ENCODE assay signal across 35 cellular contexts in genomic region chr15:47903369-47903768, GRCh38.
"Had no signal": no experiment of that assay in that cellular context is flagged by ENCODE, and none has a peak within 500 bp of the region (broad histone marks: within the 10 kb centered on the region; RNA-seq: fewer than 3 reads in every experiment).

No MANE protein-coding gene starts in this region.

- H3K4me1 ChIP-seq: adrenal gland, body of pancreas, breast epithelium had no signal

- H3K36me3 Mint-ChIP-seq: activated naive CD8-positive, alpha-beta T cell treated with anti-CD3 and anti-CD28 coated beads for 36 hours had no signal

- H3K27ac Mint-ChIP-seq: activated B cell treated with CpG ODN at 0.5 μM for 24 hours; activated CD4-positive, alpha-beta memory T cell treated with anti-CD3 and anti-CD28 coated beads for 36 hours; activated CD4-positive, alpha-beta T cell treated with anti-CD3 and anti-CD28 coated beads, Interleukin-2, amount 10 ng/mL, durations not matched to agents 24 days and 14 days; activated CD8-positive, alpha-beta T cell treated with anti-CD3 and anti-CD28 coated beads for 36 hours; activated naive CD4-positive, alpha-beta T cell treated with anti-CD3 and anti-CD28 coated beads for 36 hours; activated naive CD4-positive, alpha-beta T cell treated with anti-CD3 and anti-CD28 coated beads, Interleukin-2, amount 50 U/mL, for 72 hours; activated naive CD8-positive, alpha-beta T cell treated with anti-CD3 and anti-CD28 coated beads for 36 hours; activated T-cell treated with anti-CD3 and anti-CD28 coated beads, Interleukin-2, amount 50 U/mL, for 72 hours; activated T-helper 1 cell treated with anti-CD3 and anti-CD28 coated beads, Interleukin-12 subunit alpha, Interleukin-12 subunit beta, Interleukin-2, Interleukin-4 antibody, amounts not matched to agents 30 ng/mL and 10 ng/mL and 1 ng/mL, durations not matched to agents 14 hours and 24 hours and 36 hours; activated T-helper 17 cell treated with anti-CD3 and anti-CD28 coated beads, Interleukin-2, amount 50 U/mL, for 72 hours; T-helper 1 cell treated with Interleukin-12 subunit alpha and Interleukin-12 subunit beta and Interleukin-4 antibody, amounts not matched to agents 30 μg/mL and 1 μg/mL, for 36 hours; T-helper 2 cell treated with Interferon-gamma antibody and Interleukin-4, amounts not matched to agents 5 μg/mL and 100 μg/mL, for 36 hours had no signal

- H3K27me3 ChIP-seq: adrenal gland, body of pancreas, brain microvascular endothelial cell, breast epithelium had no signal

- H3K36me3 ChIP-seq: adrenal gland, brain microvascular endothelial cell, breast epithelium had no signal

- DNase-seq: activated B cell treated with CpG ODN at 0.5 μM for 24 hours; activated CD4-positive, alpha-beta memory T cell treated with anti-CD3 and anti-CD28 coated beads for 36 hours; activated CD4-positive, alpha-beta T cell treated with anti-CD3 and anti-CD28 coated beads for 4 hours; activated CD4-positive, alpha-beta T cell treated with anti-CD3 and anti-CD28 coated beads, Interleukin-2, amount 10 ng/mL, durations not matched to agents 24 days and 14 days; activated CD4-positive, alpha-beta T cell treated with anti-CD3 and anti-CD28 coated beads, Interleukin-2, amount 50 U/mL, for 1 hour; activated CD4-positive, alpha-beta T cell treated with anti-CD3 and anti-CD28 coated beads, Interleukin-2, amount 50 U/mL, for 4 hours; activated CD4-positive, CD25-positive, alpha-beta regulatory T cell treated with anti-CD3 and anti-CD28 coated beads, Interleukin-2, amount 50 U/mL, for 72 hours; activated CD8-positive, alpha-beta memory T cell treated with anti-CD3 and anti-CD28 coated beads, Interleukin-2, amount 50 U/mL, for 4 hours; activated CD8-positive, alpha-beta T cell treated with anti-CD3 and anti-CD28 coated beads for 36 hours; activated effector memory CD4-positive, alpha-beta T cell treated with anti-CD3 and anti-CD28 coated beads, Interleukin-2, amount 50 U/mL, for 16 hours; activated gamma-delta T cell treated with Interleukin-2 at 50 U/mL for 16 hours; activated naive CD4-positive, alpha-beta T cell; activated naive CD4-positive, alpha-beta T cell treated with anti-CD3 and anti-CD28 coated beads for 36 hours; activated naive CD4-positive, alpha-beta T cell treated with anti-CD3 and anti-CD28 coated beads, Interleukin-2, amount 50 U/mL, for 16 hours; activated naive CD8-positive, alpha-beta T cell treated with anti-CD3 and anti-CD28 coated beads for 36 hours; activated T-cell treated with anti-CD3 and anti-CD28 coated beads for 4 hours; activated T-cell treated with anti-CD3 and anti-CD28 coated beads, Interleukin-2, amount 50 U/mL, for 1 hour; activated T-cell treated with anti-CD3 and anti-CD28 coated beads, Interleukin-2, amount 50 U/mL, for 4 hours; activated T-cell treated with anti-CD3 and anti-CD28 coated beads, Interleukin-2, amount 50 U/mL, for 72 hours; adrenal gland; amniotic stem cell; aorta; body of pancreas; brain microvascular endothelial cell; central memory CD4-positive, alpha-beta T cell; T-helper 1 cell; T-helper 2 cell; T-helper 9 cell had no signal

- H3K27me3 Mint-ChIP-seq: activated B cell treated with CpG ODN at 0.5 μM for 24 hours; activated CD4-positive, alpha-beta memory T cell treated with anti-CD3 and anti-CD28 coated beads for 36 hours; activated CD4-positive, alpha-beta T cell treated with anti-CD3 and anti-CD28 coated beads, Interleukin-2, amount 10 ng/mL, durations not matched to agents 24 days and 14 days; activated CD8-positive, alpha-beta T cell treated with anti-CD3 and anti-CD28 coated beads for 36 hours had no signal

- H3K9me3 ChIP-seq: adrenal gland had no signal

- H3K27ac ChIP-seq: adrenal gland, body of pancreas, brain microvascular endothelial cell, breast epithelium, VCaP had no signal

- H3K4me1 Mint-ChIP-seq: activated B cell treated with CpG ODN at 0.5 μM for 24 hours; activated CD4-positive, alpha-beta T cell treated with anti-CD3 and anti-CD28 coated beads, Interleukin-2, amount 10 ng/mL, durations not matched to agents 24 days and 14 days; activated naive CD8-positive, alpha-beta T cell treated with anti-CD3 and anti-CD28 coated beads for 36 hours; activated T-helper 17 cell treated with anti-CD3 and anti-CD28 coated beads, Interleukin-2, amount 50 U/mL, for 72 hours had no signal

- H3K4me3 ChIP-seq: adrenal gland, body of pancreas, breast epithelium had no signal

- H3K4me3 Mint-ChIP-seq: activated B cell treated with CpG ODN at 0.5 μM for 24 hours; activated CD4-positive, alpha-beta memory T cell treated with anti-CD3 and anti-CD28 coated beads for 36 hours; activated CD4-positive, alpha-beta T cell treated with anti-CD3 and anti-CD28 coated beads, Interleukin-2, amount 10 ng/mL, durations not matched to agents 24 days and 14 days; activated CD8-positive, alpha-beta T cell treated with anti-CD3 and anti-CD28 coated beads for 36 hours; activated naive CD4-positive, alpha-beta T cell treated with anti-CD3 and anti-CD28 coated beads for 36 hours; activated naive CD8-positive, alpha-beta T cell treated with anti-CD3 and anti-CD28 coated beads for 36 hours; activated T-cell treated with anti-CD3 and anti-CD28 coated beads, Interleukin-2, amount 50 U/mL, for 4 hours; activated T-cell treated with anti-CD3 and anti-CD28 coated beads, Interleukin-2, amount 50 U/mL, for 72 hours; activated T-helper 1 cell treated with anti-CD3 and anti-CD28 coated beads, Interleukin-12 subunit alpha, Interleukin-12 subunit beta, Interleukin-2, Interleukin-4 antibody, amounts not matched to agents 30 ng/mL and 10 ng/mL and 1 ng/mL, durations not matched to agents 14 hours and 24 hours and 36 hours; activated T-helper 17 cell treated with anti-CD3 and anti-CD28 coated beads, Interleukin-2, amount 50 U/mL, for 72 hours; T-helper 1 cell treated with Interleukin-12 subunit alpha and Interleukin-12 subunit beta and Interleukin-4 antibody, amounts not matched to agents 30 μg/mL and 1 μg/mL, for 36 hours; T-helper 2 cell treated with Interferon-gamma antibody and Interleukin-4, amounts not matched to agents 5 μg/mL and 100 μg/mL, for 36 hours had no signal

- ATAC-seq: activated CD8-positive, alpha-beta T cell treated with anti-CD3 and anti-CD28 coated beads for 36 hours; activated naive CD4-positive, alpha-beta T cell treated with anti-CD3 and anti-CD28 coated beads, Interleukin-2, amount 50 U/mL, for 72 hours; activated T-cell treated with anti-CD3 and anti-CD28 coated beads, Interleukin-2, amount 50 U/mL, for 4 hours; activated T-cell treated with anti-CD3 and anti-CD28 coated beads, Interleukin-2, amount 50 U/mL, for 72 hours; activated T-helper 17 cell treated with anti-CD3 and anti-CD28 coated beads, Interleukin-2, amount 50 U/mL, for 72 hours; body of pancreas had no signal
